27 cellular contexts compared by ENCODE assay signal in the genomic region with DNA sequence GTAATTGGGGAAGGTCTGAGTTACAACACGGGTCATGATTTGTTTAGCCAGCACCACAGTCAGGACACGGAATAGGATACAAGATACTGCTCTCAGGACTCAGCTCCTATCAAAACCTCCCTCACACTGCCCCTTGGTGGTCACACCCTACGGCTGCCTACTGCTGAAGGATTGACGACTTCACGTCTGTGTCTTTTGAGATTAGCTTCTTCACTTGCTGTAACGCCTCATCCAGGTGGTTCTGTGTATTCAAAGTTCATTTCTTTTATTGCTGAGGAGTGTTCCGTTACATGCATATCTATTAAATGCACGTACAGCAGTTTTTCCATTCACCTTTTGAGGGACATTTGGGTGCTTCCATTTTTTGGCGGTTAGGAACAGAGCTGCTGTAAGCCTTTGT. TPM values are rescaled to one million over a fixed set of nuclear protein-coding genes. Genes with fewer than 3 reads are reported as not detected.
A peak's percentile ranks its signal among the peaks of the same experiment; 100 is the strongest.
DNase-seq lines count a peak whose midpoint lies in the region; ATAC-seq, FAIRE-seq and TF ChIP-seq lines count a peak whose summit lies in the region.
"Had no signal": no experiment of that assay in that cellular context is flagged by ENCODE, and none has a peak within 500 bp of the region (broad histone marks: within the 10 kb centered on the region; RNA-seq: fewer than 3 reads in every experiment).

No MANE protein-coding gene starts in this region.

- intact Hi-C loops in HepG2 (cut with micrococcal nuclease; ENCODE audit: unreplicated experiment) (no loop called here), right lobe of liver (cut with DNase I) (no loop called here)

- in situ Hi-C loops in HepG2 (cut with HindIII; ENCODE audit: extremely low pct_ligation_motif_present, low pct_unique_long_range_greater_than_20kb) (no loop called here), SK-MEL-5 (cut with HindIII; ENCODE audit: low pct_unique_long_range_greater_than_20kb, low sequenced_read_pairs) (no loop called here)

- FAIRE-seq in HepG2 (lab: Jason Lieb, UNC) (no peak), small intestine (lab: Jason Lieb, UNC) (no peak)
- FAIRE-seq: GM12878, keratinocyte had no signal

- no TSS peak for BruUV-seq in HepG2 (replicated peaks; lab: Mats Ljungman, UMichigan)

- H2AFZ ChIP-seq in HepG2 (ENCODE audit: low read length), result no peak overlapping the region

- no peaks in the 10 kb centered on the region for H4K20me1 ChIP-seq in HepG2 (ENCODE audit: insufficient read depth, low read length)

- H3K4me3 ChIP-seq in HepG2 (replicated peaks in 1 of 3; ENCODE audit: insufficient read depth in 1 of 3, low read depth in 2 of 3, low read length in 3 of 3) (no peak overlapping the region), right lobe of liver (no peak overlapping the region), small intestine (ENCODE audit: low read depth in 1 of 2, low read length in 2 of 2) (no peak overlapping the region)
- H3K4me3 ChIP-seq: dorsolateral prefrontal cortex, GM12878, prostate gland, sigmoid colon, tibial nerve had no signal

- no peak for TF ChIP-seq POLR2A in HepG2 (IDR thresholded peaks at IDR 0.05; ENCODE audit: insufficient read depth in 1 of 2, low read depth in 2 of 2, low read length in 2 of 2)
- no peak for TF ChIP-seq POLR2A in right lobe of liver (IDR thresholded peaks at IDR 0.05)

- no peak for TF ChIP-seq EP300 in HepG2 (IDR thresholded peaks at IDR 0.05; ENCODE audit: low read depth in 2 of 2, low read length in 2 of 2)
- no peak for TF ChIP-seq EP300 in HepG2 (CRISPR knock-in tag; IDR thresholded peaks at IDR 0.05; ENCODE audit: borderline replicate concordance)

- TF ChIP-seq CTCF in HepG2 (CRISPR knock-in tag; IDR thresholded peaks at IDR 0.05), result peak; percentile 3; the same call in 1 of the 2 replicates
- no peak for TF ChIP-seq CTCF in right lobe of liver (IDR thresholded peaks at IDR 0.05)

- ATAC-seq in HepG2 (peak; percentile 31; the same call in 1 of the 3 replicates), right lobe of liver (no peak), GM18517 (IDR thresholded peaks at IDR 0.05; ENCODE audit: unreplicated experiment) (no peak)
- ATAC-seq: CD8-positive, alpha-beta T cell; GM12878; naive thymus-derived CD8-positive, alpha-beta T cell had no signal

- H3K27me3 ChIP-seq in HepG2 (ENCODE audit: control insufficient read depth in 1 of 2, insufficient read depth in 2 of 2, low read length in 2 of 2) (no peaks in the 10 kb centered on the region), right lobe of liver (no peaks in the 10 kb centered on the region), small intestine (ENCODE audit: control insufficient read depth in 2 of 2, insufficient read depth in 2 of 2, low read length in 2 of 2) (no peaks in the 10 kb centered on the region)
- H3K27me3 ChIP-seq: brain microvascular endothelial cell, dorsolateral prefrontal cortex, sigmoid colon, tibial nerve had no signal

- DNase-seq in HepG2 (ENCODE audit: low spot score) (peak; percentile 5), right lobe of liver (no peak), SK-MEL-5 (ENCODE audit: low read depth, low spot score) (peak; percentile 11), iPS DF 4.7 (ENCODE audit: extremely low read depth, low spot score) (peak; percentile 30), small intestine (peak; percentile 29), amygdala (lab: John Stamatoyannopoulos, UW) (no peak), globus pallidus (ENCODE audit: low spot score) (no peak)
- DNase-seq: activated CD4-positive, alpha-beta T cell treated with anti-CD3 and anti-CD28 coated beads for 48 hours; activated CD8-positive, alpha-beta memory T cell treated with anti-CD3 and anti-CD28 coated beads for 24 hours; activated T-cell treated with anti-CD3 and anti-CD28 coated beads for 4 hours; amniotic stem cell; brain microvascular endothelial cell; CD8-positive, alpha-beta T cell; dorsolateral prefrontal cortex; naive thymus-derived CD8-positive, alpha-beta T cell; NCI-H1105 treated with DMSO at 0.1 percent for 48 hours; NCI-H1930; NCI-H226; occipital lobe; SIG-M5; sigmoid colon; stimulated activated CD4-positive, alpha-beta T cell treated with anti-CD3 and anti-CD28 coated beads, Interleukin-4, amount 100 ng/mL, for 4 hours had no signal

- H3K9me3 ChIP-seq in HepG2 (ENCODE audit: low read length) (no peaks in the 10 kb centered on the region), right lobe of liver (no peaks in the 10 kb centered on the region), small intestine (ENCODE audit: control insufficient read depth, low read depth) (no peaks in the 10 kb centered on the region)
- H3K9me3 ChIP-seq: prostate gland, sigmoid colon had no signal

- H3K27ac ChIP-seq in HepG2 (ENCODE audit: extremely low read length, insufficient read depth, low read length) (no peak overlapping the region), right lobe of liver (no peak overlapping the region), small intestine (ENCODE audit: low read depth in 1 of 2, low read length in 1 of 2) (no peak overlapping the region)
- H3K27ac ChIP-seq: brain microvascular endothelial cell, dorsolateral prefrontal cortex, prostate gland, sigmoid colon, tibial nerve had no signal

- H3K79me2 ChIP-seq in HepG2 (ENCODE audit: insufficient read depth, low read length), result peaks cover 27% of the 10 kb centered on the region

- H3K4me1 ChIP-seq in HepG2 (ENCODE audit: insufficient read depth, low read length) (no peaks in the 10 kb centered on the region), right lobe of liver (no peaks in the 10 kb centered on the region), small intestine (ENCODE audit: control insufficient read depth in 2 of 2, insufficient read depth in 1 of 2, low read depth in 1 of 2, low read length in 1 of 2) (no peaks in the 10 kb centered on the region)
- H3K4me1 ChIP-seq: prostate gland, tibial nerve had no signal

- POLR2A ChIA-PET in HepG2 (lab: Yijun Ruan, JAX), result no interaction called here

- no peak overlapping the region for H3K4me2 ChIP-seq in HepG2 (ENCODE audit: low read depth, low read length)

- no peak for TF ChIP-seq RAD21 in HepG2 (CRISPR knock-in tag; IDR thresholded peaks at IDR 0.05)

- no peak overlapping the region for H3K9ac ChIP-seq in HepG2 (ENCODE audit: insufficient read depth, low read depth, low read length)

- 93% methylated on average over 9 of the region's 9 CpGs for WGBS in HepG2 (ENCODE audit: low lambda C conversion rate)
- 94% methylated on average over 9 of the region's 9 CpGs for WGBS in right lobe of liver (ENCODE audit: insufficient coverage, low coverage, low lambda C conversion rate, missing lambda C conversion rate)
- 46 to 78% (median 64%) methylated on average over 9 of the region's 9 CpGs for WGBS in small intestine, 3 donors

- CTCF ChIA-PET in HepG2 (lab: Yijun Ruan, JAX; ENCODE audit: low intra/inter-chr PET ratio, low total read pairs), result no interaction called here

- H3K36me3 ChIP-seq in HepG2 (replicated peaks in 1 of 2; ENCODE audit: control insufficient read depth in 1 of 2, insufficient read depth in 2 of 2, low read length in 2 of 2) (peaks cover 2 to 4% of the 10 kb centered on the region in 2 experiments; a peak in 3 of 5 replicates), right lobe of liver (no peaks in the 10 kb centered on the region), small intestine (ENCODE audit: control insufficient read depth in 2 of 2, insufficient read depth in 2 of 2, low read length in 2 of 2) (no peaks in the 10 kb centered on the region)
- H3K36me3 ChIP-seq: prostate gland had no signal

TF ChIP-seq in HepG2, 621 proteins besides CTCF, POLR2A, EP300 and RAD21 (continues in another document):
- TF ChIP-seq, protein P1, sequence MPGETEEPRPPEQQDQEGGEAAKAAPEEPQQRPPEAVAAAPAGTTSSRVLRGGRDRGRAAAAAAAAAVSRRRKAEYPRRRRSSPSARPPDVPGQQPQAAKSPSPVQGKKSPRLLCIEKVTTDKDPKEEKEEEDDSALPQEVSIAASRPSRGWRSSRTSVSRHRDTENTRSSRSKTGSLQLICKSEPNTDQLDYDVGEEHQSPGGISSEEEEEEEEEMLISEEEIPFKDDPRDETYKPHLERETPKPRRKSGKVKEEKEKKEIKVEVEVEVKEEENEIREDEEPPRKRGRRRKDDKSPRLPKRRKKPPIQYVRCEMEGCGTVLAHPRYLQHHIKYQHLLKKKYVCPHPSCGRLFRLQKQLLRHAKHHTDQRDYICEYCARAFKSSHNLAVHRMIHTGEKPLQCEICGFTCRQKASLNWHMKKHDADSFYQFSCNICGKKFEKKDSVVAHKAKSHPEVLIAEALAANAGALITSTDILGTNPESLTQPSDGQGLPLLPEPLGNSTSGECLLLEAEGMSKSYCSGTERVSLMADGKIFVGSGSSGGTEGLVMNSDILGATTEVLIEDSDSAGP (CRISPR knock-in tag; IDR thresholded peaks at IDR 0.05; ENCODE audit: borderline replicate concordance), result no peak
- peak; percentile 66 for TF ChIP-seq MAFF (IDR thresholded peaks at IDR 0.05; ENCODE audit: low read depth, low read length)

RNA-seq across cellular contexts. Expression of a gene that starts 46.3 kb away (rescaled TPM):
- total RNA-seq in HepG2 (2016; rRNA removed; fragmentation: Illumina TruSeq; extraction: Trizol) (66.6 and 67.9 TPM in 2 replicates), right lobe of liver (10 to 100 TPM; 18.8 to 29.4 (median 22.2) TPM)
- total RNA-seq in HepG2 (2016; cell fraction: cytosol; rRNA removed; fragmentation: Illumina TruSeq; extraction: Trizol; ENCODE audit: low read depth), result 55.4 and 65.8 TPM in 2 replicates
- total RNA-seq in HepG2 (2016; cell fraction: insoluble cytoplasmic fraction; rRNA removed; fragmentation: Illumina TruSeq; extraction: Trizol), result 59.1 and 63.0 TPM in 2 replicates
- 94.1 and 96.8 TPM in 2 replicates for total RNA-seq in HepG2 (2016; cell fraction: membrane; rRNA removed; fragmentation: Illumina TruSeq; extraction: Trizol)
- total RNA-seq in HepG2 (2016; cell fraction: nucleus; rRNA removed; fragmentation: Illumina TruSeq; extraction: Trizol), result 59.4 and 60.6 TPM in 2 replicates
- polyA plus RNA-seq in HepG2 (2011; rRNA removed) (35.4 and 43.6 TPM in 2 replicates), small intestine (10 to 100 TPM; 14.3 to 29.8 (median 25.9) TPM)
- 17.2 and 27.7 TPM in 2 replicates for polyA plus RNA-seq in HepG2 (2011; cell fraction: cytosol; rRNA removed)
- polyA plus RNA-seq in HepG2 (2011; cell fraction: nucleus; rRNA removed), result 29.1 and 37.9 TPM in 2 replicates
- polyA plus RNA-seq in HepG2 (2012), result 40.6 and 47.2 TPM in 2 replicates
- polyA plus RNA-seq in HepG2 (2016; cell fraction: cytosol; fragmentation: Illumina TruSeq; extraction: Trizol; ENCODE audit: low read depth), result 37.8 and 49.5 TPM in 2 replicates
- 64.3 and 69.2 TPM in 2 replicates for polyA plus RNA-seq in HepG2 (2016; cell fraction: insoluble cytoplasmic fraction; fragmentation: Illumina TruSeq; extraction: Trizol; ENCODE audit: low read depth)
- polyA plus RNA-seq in HepG2 (2016; cell fraction: membrane; fragmentation: Illumina TruSeq; extraction: Trizol; ENCODE audit: low read depth), result 70.9 and 75.8 TPM in 2 replicates
- polyA plus RNA-seq in HepG2 (2016; cell fraction: nucleus; fragmentation: Illumina TruSeq; extraction: Trizol; ENCODE audit: insufficient read depth, low read depth), result 55.9 and 58.5 TPM in 2 replicates
- polyA minus RNA-seq in HepG2 (2011; rRNA and poly(A)+ RNA removed; ENCODE audit: low replicate concordance), result 20.9 and 41.9 TPM in 2 replicates
- polyA minus RNA-seq in HepG2 (2011; cell fraction: cytosol; rRNA and poly(A)+ RNA removed), result 26.6 and 35.0 TPM in 2 replicates
- 118 and 132 TPM in 2 replicates for polyA minus RNA-seq in HepG2 (2011; cell fraction: nucleus; rRNA and poly(A)+ RNA removed)
- total RNA-seq in SK-MEL-5 (2014; rRNA removed; shearing (Covaris generic)), result 72.9 and 75.4 TPM in 2 replicates
- polyA plus RNA-seq in SK-MEL-5 (2015; cell fraction: cytosol; rRNA removed), result 52.1 and 61.4 TPM in 2 replicates
- 73.7 and 111 TPM in 2 replicates for polyA plus RNA-seq in SK-MEL-5 (2015; cell fraction: nucleus; rRNA removed)

Comparison
In these comparisons a context has a peak if more than half of its experiments do, and no peak if none do; other contexts are left out.
1. DNase-seq: peak in HepG2 (single experiment), SK-MEL-5 (single experiment), iPS DF 4.7 (single experiment) and small intestine (single experiment); none in right lobe of liver (0 of 3), amygdala (0 of 56) and globus pallidus (single experiment).